ENCODE assay signal across 6 cellular contexts in genomic region chr12:56115329-56115728, GRCh38. TPM values are rescaled to one million over a fixed set of nuclear protein-coding genes. Genes with fewer than 3 reads are reported as not detected.
DNase-seq lines count a peak whose midpoint lies in the region; ATAC-seq and FAIRE-seq lines count a peak whose summit lies in the region.

No MANE protein-coding gene starts in this region.

- no peak for ATAC-seq in HG03460 (IDR thresholded peaks at IDR 0.05; ENCODE audit: unreplicated experiment)

- peaks cover 52% of the 10 kb centered on the region for H3K36me3 Mint-ChIP-seq in activated T-helper 1 cell treated with anti-CD3 and anti-CD28 coated beads, Interleukin-12 subunit alpha, Interleukin-12 subunit beta, Interleukin-2, Interleukin-4 antibody, amounts not matched to agents 30 ng/mL and 10 ng/mL and 1 ng/mL, durations not matched to agents 14 hours and 24 hours and 36 hours (ENCODE audit: low read depth)

- DNase-seq in ELR (ENCODE audit: low read depth) = peak; percentile 79
- DNase-seq in activated T-helper 1 cell treated with anti-CD3 and anti-CD28 coated beads, Interleukin-12 subunit alpha, Interleukin-12 subunit beta, Interleukin-2, Interleukin-4 antibody, amounts not matched to agents 30 ng/mL and 10 ng/mL and 1 ng/mL, durations not matched to agents 14 hours and 24 hours and 36 hours (ENCODE audit: low spot score) = no peak
- DNase-seq in lung microvascular endothelial cell (ENCODE audit: low read depth in 2 of 2) = peak; percentile 46 to 47
- no peak for DNase-seq in effector CD4-positive, alpha-beta T cell
- no peak for DNase-seq in urothelium cell line (ENCODE audit: low spot score)

- FAIRE-seq in urothelium cell line (lab: Jason Lieb, UNC) = no peak

- intact Hi-C loops in activated T-helper 1 cell treated with anti-CD3 and anti-CD28 coated beads, Interleukin-12 subunit alpha, Interleukin-12 subunit beta, Interleukin-2, Interleukin-4 antibody, amounts not matched to agents 30 ng/mL and 10 ng/mL and 1 ng/mL, durations not matched to agents 14 hours and 24 hours and 36 hours (cut with micrococcal nuclease) = loop anchor here (5.0 kb wide), 6 partner anchors 247 to 1133 kb away; partner anchors contain the start of genes APOF, ATP5F1B, NEMP1 and ORMDL2

- H3K9me3 Mint-ChIP-seq in activated T-helper 1 cell treated with anti-CD3 and anti-CD28 coated beads, Interleukin-12 subunit alpha, Interleukin-12 subunit beta, Interleukin-2, Interleukin-4 antibody, amounts not matched to agents 30 ng/mL and 10 ng/mL and 1 ng/mL, durations not matched to agents 14 hours and 24 hours and 36 hours = no peaks in the 10 kb centered on the region

- H3K4me3 Mint-ChIP-seq in activated T-helper 1 cell treated with anti-CD3 and anti-CD28 coated beads, Interleukin-12 subunit alpha, Interleukin-12 subunit beta, Interleukin-2, Interleukin-4 antibody, amounts not matched to agents 30 ng/mL and 10 ng/mL and 1 ng/mL, durations not matched to agents 14 hours and 24 hours and 36 hours = peak overlapping the region; percentile 91

- peaks cover 31% of the 10 kb centered on the region for H3K4me1 Mint-ChIP-seq in activated T-helper 1 cell treated with anti-CD3 and anti-CD28 coated beads, Interleukin-12 subunit alpha, Interleukin-12 subunit beta, Interleukin-2, Interleukin-4 antibody, amounts not matched to agents 30 ng/mL and 10 ng/mL and 1 ng/mL, durations not matched to agents 14 hours and 24 hours and 36 hours (ENCODE audit: low read depth)

- peak overlapping the region; percentile 99 for H3K27ac Mint-ChIP-seq in activated T-helper 1 cell treated with anti-CD3 and anti-CD28 coated beads, Interleukin-12 subunit alpha, Interleukin-12 subunit beta, Interleukin-2, Interleukin-4 antibody, amounts not matched to agents 30 ng/mL and 10 ng/mL and 1 ng/mL, durations not matched to agents 14 hours and 24 hours and 36 hours

- no peaks in the 10 kb centered on the region for H3K27me3 Mint-ChIP-seq in activated T-helper 1 cell treated with anti-CD3 and anti-CD28 coated beads, Interleukin-12 subunit alpha, Interleukin-12 subunit beta, Interleukin-2, Interleukin-4 antibody, amounts not matched to agents 30 ng/mL and 10 ng/mL and 1 ng/mL, durations not matched to agents 14 hours and 24 hours and 36 hours (ENCODE audit: insufficient read depth)

RNA-seq across cellular contexts. Expression of gene RPL41, which starts 1.1 kb away (rescaled TPM):
- total RNA-seq in activated T-helper 1 cell treated with anti-CD3 and anti-CD28 coated beads, Interleukin-12 subunit alpha, Interleukin-12 subunit beta, Interleukin-2, Interleukin-4 antibody, amounts not matched to agents 30 ng/mL and 10 ng/mL and 1 ng/mL, durations not matched to agents 14 hours and 24 hours and 36 hours = 3,669 and 3,676 TPM in 2 replicates
- total RNA-seq in lung microvascular endothelial cell = 2,546 and 2,559 TPM in 2 replicates

RNA-seq across cellular contexts. Expression of gene ZC3H10, which starts 2.7 kb away (rescaled TPM):
- 13.5 and 13.7 TPM in 2 replicates for total RNA-seq in activated T-helper 1 cell treated with anti-CD3 and anti-CD28 coated beads, Interleukin-12 subunit alpha, Interleukin-12 subunit beta, Interleukin-2, Interleukin-4 antibody, amounts not matched to agents 30 ng/mL and 10 ng/mL and 1 ng/mL, durations not matched to agents 14 hours and 24 hours and 36 hours
- 2.6 and 5.0 TPM in 2 replicates for total RNA-seq in lung microvascular endothelial cell

RNA-seq across cellular contexts. Expression of gene PA2G4, which starts 11.0 kb away (rescaled TPM):
- total RNA-seq in activated T-helper 1 cell treated with anti-CD3 and anti-CD28 coated beads, Interleukin-12 subunit alpha, Interleukin-12 subunit beta, Interleukin-2, Interleukin-4 antibody, amounts not matched to agents 30 ng/mL and 10 ng/mL and 1 ng/mL, durations not matched to agents 14 hours and 24 hours and 36 hours = 404 and 419 TPM in 2 replicates
- 80.8 and 102 TPM in 2 replicates for total RNA-seq in lung microvascular endothelial cell

RNA-seq across cellular contexts. Expression of gene ESYT1, which starts 12.7 kb away (rescaled TPM):
- 159 and 161 TPM in 2 replicates for total RNA-seq in activated T-helper 1 cell treated with anti-CD3 and anti-CD28 coated beads, Interleukin-12 subunit alpha, Interleukin-12 subunit beta, Interleukin-2, Interleukin-4 antibody, amounts not matched to agents 30 ng/mL and 10 ng/mL and 1 ng/mL, durations not matched to agents 14 hours and 24 hours and 36 hours
- total RNA-seq in lung microvascular endothelial cell = 270 and 326 TPM in 2 replicates

RNA-seq across cellular contexts. Expression of gene ERBB3, which starts 35.4 kb away (rescaled TPM):
- total RNA-seq in activated T-helper 1 cell treated with anti-CD3 and anti-CD28 coated beads, Interleukin-12 subunit alpha, Interleukin-12 subunit beta, Interleukin-2, Interleukin-4 antibody, amounts not matched to agents 30 ng/mL and 10 ng/mL and 1 ng/mL, durations not matched to agents 14 hours and 24 hours and 36 hours = 0.51 and 0.65 TPM in 2 replicates
- under 0.01 and 0.22 TPM in 2 replicates for total RNA-seq in lung microvascular endothelial cell

Comparison
In these comparisons a context has a peak if more than half of its experiments do, and no peak if none do; other contexts are left out.
1. DNase-seq: peak in ELR (single experiment) and lung microvascular endothelial cell (2 of 2); none in activated T-helper 1 cell treated with anti-CD3 and anti-CD28 coated beads, Interleukin-12 subunit alpha, Interleukin-12 subunit beta, Interleukin-2, Interleukin-4 antibody, amounts not matched to agents 30 ng/mL and 10 ng/mL and 1 ng/mL, durations not matched to agents 14 hours and 24 hours and 36 hours (single experiment), effector CD4-positive, alpha-beta T cell (single experiment) and urothelium cell line (single experiment).